1 cellular context compared by ENCODE assay signal in the genomic region with DNA sequence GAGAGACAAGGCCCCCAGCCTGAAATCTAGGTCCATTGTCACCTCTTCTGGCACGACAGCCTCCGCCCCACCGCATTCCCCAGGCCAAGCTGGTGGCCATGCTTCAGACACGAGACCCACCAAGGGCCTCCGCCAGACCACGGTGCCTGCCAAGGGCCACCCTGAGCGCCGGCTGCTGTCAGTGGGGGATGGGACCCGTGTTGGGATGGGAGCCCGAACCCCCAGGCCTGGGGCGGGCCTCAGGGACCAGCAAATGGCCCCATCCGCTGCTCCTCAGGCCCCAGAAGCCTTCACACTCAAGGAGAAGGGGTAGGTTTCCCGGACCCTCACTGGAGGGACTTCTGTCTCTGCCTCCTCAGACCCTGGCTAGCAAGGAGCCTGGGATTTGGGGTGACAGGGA.
TF ChIP-seq lines count a peak whose summit lies in the region.

No MANE protein-coding gene starts in this region.

TF ChIP-seq in H1, 55 proteins besides CTCF, POLR2A, EP300 and RAD21:
- TF ChIP-seq CBX8 (IDR thresholded peaks at IDR 0.05; ENCODE audit: borderline replicate concordance, low read depth, low read length) (no peak), TEAD4 (IDR thresholded peaks at IDR 0.05; ENCODE audit: low read depth, low read length) (no peak), HDAC2 (IDR thresholded peaks at IDR 0.05; ENCODE audit: borderline replicate concordance in 1 of 2, low read depth in 2 of 2, low read length in 2 of 2) (no peak), SP4 (IDR thresholded peaks at IDR 0.05; ENCODE audit: low read length) (no peak), CHD1 (IDR thresholded peaks at IDR 0.05; ENCODE audit: low read depth, low read length) (no peak), NANOG (IDR thresholded peaks at IDR 0.05; ENCODE audit: insufficient read depth, low read depth, low read length, poor library complexity, severe bottlenecking) (no peak)
- TF ChIP-seq, protein P1, sequence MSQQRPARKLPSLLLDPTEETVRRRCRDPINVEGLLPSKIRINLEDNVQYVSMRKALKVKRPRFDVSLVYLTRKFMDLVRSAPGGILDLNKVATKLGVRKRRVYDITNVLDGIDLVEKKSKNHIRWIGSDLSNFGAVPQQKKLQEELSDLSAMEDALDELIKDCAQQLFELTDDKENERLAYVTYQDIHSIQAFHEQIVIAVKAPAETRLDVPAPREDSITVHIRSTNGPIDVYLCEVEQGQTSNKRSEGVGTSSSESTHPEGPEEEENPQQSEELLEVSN (IDR thresholded peaks at IDR 0.05): no peak
- TF ChIP-seq, protein P2, sequence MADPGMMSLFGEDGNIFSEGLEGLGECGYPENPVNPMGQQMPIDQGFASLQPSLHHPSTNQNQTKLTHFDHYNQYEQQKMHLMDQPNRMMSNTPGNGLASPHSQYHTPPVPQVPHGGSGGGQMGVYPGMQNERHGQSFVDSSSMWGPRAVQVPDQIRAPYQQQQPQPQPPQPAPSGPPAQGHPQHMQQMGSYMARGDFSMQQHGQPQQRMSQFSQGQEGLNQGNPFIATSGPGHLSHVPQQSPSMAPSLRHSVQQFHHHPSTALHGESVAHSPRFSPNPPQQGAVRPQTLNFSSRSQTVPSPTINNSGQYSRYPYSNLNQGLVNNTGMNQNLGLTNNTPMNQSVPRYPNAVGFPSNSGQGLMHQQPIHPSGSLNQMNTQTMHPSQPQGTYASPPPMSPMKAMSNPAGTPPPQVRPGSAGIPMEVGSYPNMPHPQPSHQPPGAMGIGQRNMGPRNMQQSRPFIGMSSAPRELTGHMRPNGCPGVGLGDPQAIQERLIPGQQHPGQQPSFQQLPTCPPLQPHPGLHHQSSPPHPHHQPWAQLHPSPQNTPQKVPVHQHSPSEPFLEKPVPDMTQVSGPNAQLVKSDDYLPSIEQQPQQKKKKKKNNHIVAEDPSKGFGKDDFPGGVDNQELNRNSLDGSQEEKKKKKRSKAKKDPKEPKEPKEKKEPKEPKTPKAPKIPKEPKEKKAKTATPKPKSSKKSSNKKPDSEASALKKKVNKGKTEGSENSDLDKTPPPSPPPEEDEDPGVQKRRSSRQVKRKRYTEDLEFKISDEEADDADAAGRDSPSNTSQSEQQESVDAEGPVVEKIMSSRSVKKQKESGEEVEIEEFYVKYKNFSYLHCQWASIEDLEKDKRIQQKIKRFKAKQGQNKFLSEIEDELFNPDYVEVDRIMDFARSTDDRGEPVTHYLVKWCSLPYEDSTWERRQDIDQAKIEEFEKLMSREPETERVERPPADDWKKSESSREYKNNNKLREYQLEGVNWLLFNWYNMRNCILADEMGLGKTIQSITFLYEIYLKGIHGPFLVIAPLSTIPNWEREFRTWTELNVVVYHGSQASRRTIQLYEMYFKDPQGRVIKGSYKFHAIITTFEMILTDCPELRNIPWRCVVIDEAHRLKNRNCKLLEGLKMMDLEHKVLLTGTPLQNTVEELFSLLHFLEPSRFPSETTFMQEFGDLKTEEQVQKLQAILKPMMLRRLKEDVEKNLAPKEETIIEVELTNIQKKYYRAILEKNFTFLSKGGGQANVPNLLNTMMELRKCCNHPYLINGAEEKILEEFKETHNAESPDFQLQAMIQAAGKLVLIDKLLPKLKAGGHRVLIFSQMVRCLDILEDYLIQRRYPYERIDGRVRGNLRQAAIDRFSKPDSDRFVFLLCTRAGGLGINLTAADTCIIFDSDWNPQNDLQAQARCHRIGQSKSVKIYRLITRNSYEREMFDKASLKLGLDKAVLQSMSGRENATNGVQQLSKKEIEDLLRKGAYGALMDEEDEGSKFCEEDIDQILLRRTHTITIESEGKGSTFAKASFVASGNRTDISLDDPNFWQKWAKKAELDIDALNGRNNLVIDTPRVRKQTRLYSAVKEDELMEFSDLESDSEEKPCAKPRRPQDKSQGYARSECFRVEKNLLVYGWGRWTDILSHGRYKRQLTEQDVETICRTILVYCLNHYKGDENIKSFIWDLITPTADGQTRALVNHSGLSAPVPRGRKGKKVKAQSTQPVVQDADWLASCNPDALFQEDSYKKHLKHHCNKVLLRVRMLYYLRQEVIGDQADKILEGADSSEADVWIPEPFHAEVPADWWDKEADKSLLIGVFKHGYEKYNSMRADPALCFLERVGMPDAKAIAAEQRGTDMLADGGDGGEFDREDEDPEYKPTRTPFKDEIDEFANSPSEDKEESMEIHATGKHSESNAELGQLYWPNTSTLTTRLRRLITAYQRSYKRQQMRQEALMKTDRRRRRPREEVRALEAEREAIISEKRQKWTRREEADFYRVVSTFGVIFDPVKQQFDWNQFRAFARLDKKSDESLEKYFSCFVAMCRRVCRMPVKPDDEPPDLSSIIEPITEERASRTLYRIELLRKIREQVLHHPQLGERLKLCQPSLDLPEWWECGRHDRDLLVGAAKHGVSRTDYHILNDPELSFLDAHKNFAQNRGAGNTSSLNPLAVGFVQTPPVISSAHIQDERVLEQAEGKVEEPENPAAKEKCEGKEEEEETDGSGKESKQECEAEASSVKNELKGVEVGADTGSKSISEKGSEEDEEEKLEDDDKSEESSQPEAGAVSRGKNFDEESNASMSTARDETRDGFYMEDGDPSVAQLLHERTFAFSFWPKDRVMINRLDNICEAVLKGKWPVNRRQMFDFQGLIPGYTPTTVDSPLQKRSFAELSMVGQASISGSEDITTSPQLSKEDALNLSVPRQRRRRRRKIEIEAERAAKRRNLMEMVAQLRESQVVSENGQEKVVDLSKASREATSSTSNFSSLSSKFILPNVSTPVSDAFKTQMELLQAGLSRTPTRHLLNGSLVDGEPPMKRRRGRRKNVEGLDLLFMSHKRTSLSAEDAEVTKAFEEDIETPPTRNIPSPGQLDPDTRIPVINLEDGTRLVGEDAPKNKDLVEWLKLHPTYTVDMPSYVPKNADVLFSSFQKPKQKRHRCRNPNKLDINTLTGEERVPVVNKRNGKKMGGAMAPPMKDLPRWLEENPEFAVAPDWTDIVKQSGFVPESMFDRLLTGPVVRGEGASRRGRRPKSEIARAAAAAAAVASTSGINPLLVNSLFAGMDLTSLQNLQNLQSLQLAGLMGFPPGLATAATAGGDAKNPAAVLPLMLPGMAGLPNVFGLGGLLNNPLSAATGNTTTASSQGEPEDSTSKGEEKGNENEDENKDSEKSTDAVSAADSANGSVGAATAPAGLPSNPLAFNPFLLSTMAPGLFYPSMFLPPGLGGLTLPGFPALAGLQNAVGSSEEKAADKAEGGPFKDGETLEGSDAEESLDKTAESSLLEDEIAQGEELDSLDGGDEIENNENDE (IDR thresholded peaks at IDR 0.05; ENCODE audit: insufficient replicate concordance, low read length): no peak
